ENCODE assay signal across 1 cellular context in the genomic region with DNA sequence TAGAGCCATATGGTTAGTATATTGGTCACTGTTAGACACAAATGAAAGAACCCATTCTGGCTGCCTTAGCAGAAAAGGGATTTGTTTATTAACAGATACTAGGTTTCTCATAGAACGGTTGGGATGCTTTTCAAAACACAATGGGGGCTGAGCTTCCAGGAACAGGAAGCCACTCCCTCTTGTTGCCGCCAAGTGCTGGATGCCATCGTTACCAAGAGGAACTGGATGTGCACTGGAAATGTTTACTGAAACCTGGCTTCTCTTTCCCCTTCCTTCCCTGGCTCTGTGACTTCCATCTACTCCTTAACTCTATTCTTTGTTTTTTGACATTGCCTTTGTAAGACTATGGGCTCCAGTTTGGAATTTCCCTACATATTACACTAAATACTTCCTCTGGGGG.
TF ChIP-seq lines count a peak whose summit lies in the region.

No MANE protein-coding gene starts in this region.

TF ChIP-seq in endothelial cell of umbilical vein, 7 proteins besides CTCF, POLR2A, EP300 and RAD21 (continued from another document):
- TF ChIP-seq MAX (IDR thresholded peaks at IDR 0.05; ENCODE audit: insufficient read depth, insufficient read length) (no peak), FOS (IDR thresholded peaks at IDR 0.05; ENCODE audit: borderline replicate concordance, insufficient read depth, low read length) (no peak)
